9 cellular contexts compared by ENCODE assay signal in the genomic region with DNA sequence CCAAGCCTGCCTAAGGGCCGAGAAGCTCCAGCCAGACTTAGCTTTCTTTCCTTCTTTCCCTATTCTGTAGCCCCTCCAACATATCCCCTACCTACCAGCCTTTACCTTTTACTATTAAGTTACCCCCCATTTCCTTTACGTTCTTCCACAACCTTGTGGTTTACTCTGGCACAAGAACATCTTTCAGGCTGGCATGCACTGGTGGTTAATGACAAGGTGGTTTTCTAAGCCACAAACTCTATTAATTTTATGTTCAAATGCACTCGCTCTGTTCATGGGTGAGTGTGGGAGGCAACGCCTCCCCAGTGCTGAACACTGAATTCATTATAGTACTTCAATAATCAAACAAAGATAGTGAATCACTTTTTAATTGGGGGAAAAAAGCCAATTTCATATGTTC.
A peak's percentile ranks its signal among the peaks of the same experiment; 100 is the strongest.
DNase-seq lines count a peak whose midpoint lies in the region; TF ChIP-seq lines count a peak whose summit lies in the region.
"Had no signal": no experiment of that assay in that cellular context is flagged by ENCODE, and none has a peak within 500 bp of the region (broad histone marks: within the 10 kb centered on the region; RNA-seq: fewer than 3 reads in every experiment).

No MANE protein-coding gene starts in this region.

- H3K4me2 ChIP-seq in osteoblast (ENCODE audit: insufficient read depth, low read length): no peak overlapping the region

- peak overlapping the region in 3 of 7 donors; percentile 4 to 81 (median 64) for H3K27ac Mint-ChIP-seq in CD14-positive monocyte

- TF ChIP-seq POLR2A in erythroblast (IDR thresholded peaks at IDR 0.05; ENCODE audit: low read length): no peak

- H3K36me3 Mint-ChIP-seq in CD14-positive monocyte: peaks cover 12 to 30% of the 10 kb centered on the region in 2 donors

- peaks cover 54% of the 10 kb centered on the region for H3K79me2 ChIP-seq in osteoblast (ENCODE audit: insufficient read depth, low read length)

- H3K36me3 ChIP-seq in osteoblast (ENCODE audit: insufficient read depth, low read length): no peaks in the 10 kb centered on the region
- H3K36me3 ChIP-seq: suprapubic skin had no signal

- H3K27me3 ChIP-seq in osteoblast (ENCODE audit: insufficient read depth, low read length): no peaks in the 10 kb centered on the region
- H3K27me3 ChIP-seq: suprapubic skin had no signal

- H4K20me1 ChIP-seq in osteoblast (ENCODE audit: insufficient read depth, low read length): peaks cover 16% of the 10 kb centered on the region

- no peaks in the 10 kb centered on the region for H3K9me3 ChIP-seq in osteoblast (ENCODE audit: low read depth, low read length)
- H3K9me3 ChIP-seq: suprapubic skin had no signal

- H3K4me1 Mint-ChIP-seq in CD14-positive monocyte: peaks cover 50% of the 10 kb centered on the region

- H3K27me3 Mint-ChIP-seq in CD14-positive monocyte (ENCODE audit: low read depth in 3 of 3): no peaks in the 10 kb centered on the region

- no peak overlapping the region for H3K27ac ChIP-seq in osteoblast (ENCODE audit: low read depth, low read length)
- H3K27ac ChIP-seq: suprapubic skin had no signal

- DNase-seq in GF-D8 (lab: John Stamatoyannopoulos, UW) (peak; percentile 68), NOMO-1 treated with DMSO at 0.1 percent for 48 hours (lab: John Stamatoyannopoulos, UW; ENCODE audit: unreplicated experiment) (peak; percentile 60), osteoblast (ENCODE audit: insufficient read length, low spot score, missing footprints) (peak; percentile 60), NCI-H1930 (lab: John Stamatoyannopoulos, UW) (no peak), erythroblast (lab: John Stamatoyannopoulos, UW) (no peak), CD14-positive monocyte (ENCODE audit: low spot score) (no peak)
- peak; percentile 28 for DNase-seq in activated effector memory CD4-positive, alpha-beta T cell treated with Interleukin-2 at 50 U/mL for 16 hours
- DNase-seq: DMS153 had no signal

- TF ChIP-seq CTCF in osteoblast (IDR thresholded peaks at IDR 0.05; ENCODE audit: extremely low read depth, low read depth, low read length) (no peak), CD14-positive monocyte (IDR thresholded peaks at IDR 0.05) (no peak)

- H3K9me3 Mint-ChIP-seq in CD14-positive monocyte: no peaks in the 10 kb centered on the region

- intact Hi-C loops in CD14-positive monocyte (cut with micrococcal nuclease): no loop called here

- H3K4me3 ChIP-seq in osteoblast (ENCODE audit: insufficient read depth, low read length): no peak overlapping the region
- H3K4me3 ChIP-seq: suprapubic skin had no signal

- no peaks in the 10 kb centered on the region for H3K4me1 ChIP-seq in osteoblast (ENCODE audit: insufficient read depth, low read length)

- H3K4me3 Mint-ChIP-seq in CD14-positive monocyte: peak overlapping the region in 1 of 2 donors; percentile 14

- H2AFZ ChIP-seq in osteoblast (ENCODE audit: low read length): no peak overlapping the region

Comparison
In these comparisons a context has a peak if more than half of its experiments do, and no peak if none do; other contexts are left out.
1. DNase-seq: peak in GF-D8 (single experiment), NOMO-1 treated with DMSO at 0.1 percent for 48 hours (single experiment), activated effector memory CD4-positive, alpha-beta T cell treated with Interleukin-2 at 50 U/mL for 16 hours (single experiment) and osteoblast (single experiment); none in NCI-H1930 (0 of 2), erythroblast (0 of 2) and CD14-positive monocyte (single experiment).